Comparison of ENCODE assay signal across 16 cellular contexts in the genomic region with DNA sequence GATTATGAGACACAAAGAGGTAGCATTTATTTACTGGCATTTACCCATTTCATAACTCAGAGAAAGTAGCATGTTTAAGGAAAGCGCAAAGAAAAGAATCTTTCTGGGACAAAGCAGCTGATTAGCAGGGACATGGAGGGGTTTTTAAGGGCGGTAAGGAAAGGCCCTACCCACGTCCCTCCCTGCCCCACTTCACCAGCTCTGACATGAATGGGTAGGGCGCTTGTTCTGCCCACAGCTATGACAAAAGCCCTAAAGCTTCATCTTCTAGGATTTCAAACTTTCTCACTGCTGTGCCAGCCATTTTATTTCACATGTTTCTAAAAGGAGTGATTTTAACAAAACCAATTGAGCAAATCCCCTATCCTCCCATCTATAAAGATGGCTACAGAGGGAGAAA.
"Had no signal": no experiment of that assay in that cellular context is flagged by ENCODE, and none has a peak within 500 bp of the region (broad histone marks: within the 10 kb centered on the region; RNA-seq: fewer than 3 reads in every experiment).

No MANE protein-coding gene starts in this region.

- H3K36me3 ChIP-seq: heart left ventricle, spleen, tibial nerve had no signal

- H3K27me3 ChIP-seq: heart left ventricle, spleen, testis, tibial nerve had no signal

- H3K27ac ChIP-seq: coronary artery, heart left ventricle, spleen, testis, tibial nerve had no signal

- DNase-seq: effector CD4-positive, alpha-beta T cell; endodermal cell; heart left ventricle; hippocampal formation; natural killer cell; posterior cingulate gyrus; spleen; stimulated activated CD4-positive, alpha-beta T cell treated with anti-CD3 and anti-CD28 coated beads, Interleukin-15, amount 100 ng/mL, for 24 hours; stimulated activated CD4-positive, alpha-beta T cell treated with anti-CD3 and anti-CD28 coated beads, Interleukin-1b, Interleukin-23, amount 100 ng/mL, for 48 hours; stimulated activated CD4-positive, alpha-beta T cell treated with anti-CD3 and anti-CD28 coated beads, Interleukin-4, amount 100 ng/mL, for 24 hours; testis had no signal

- H3K9me3 ChIP-seq: heart left ventricle, spleen, testis, tibial nerve had no signal

- ATAC-seq: heart left ventricle; left lobe of liver; natural killer cell; sciatic nerve; stimulated activated memory B cell treated with anti-CD40 and anti-IgM and Interleukin-4, amounts not matched to agents 10 μg/mL and 1 μg/mL and 100 μg/mL, for 72 hours had no signal

- H3K4me3 ChIP-seq: coronary artery, heart left ventricle, spleen, testis, tibial nerve had no signal
